13 cellular contexts compared by ENCODE assay signal in genomic region chr9:87405677-87406544, GRCh38.
DNase-seq lines count a peak whose midpoint lies in the region; ATAC-seq and TF ChIP-seq lines count a peak whose summit lies in the region.
"Had no signal": no experiment of that assay in that cellular context is flagged by ENCODE, and none has a peak within 500 bp of the region (broad histone marks: within the 10 kb centered on the region; RNA-seq: fewer than 3 reads in every experiment).

No MANE protein-coding gene starts in this region.

- H3K9me3 ChIP-seq in right cardiac atrium (ENCODE audit: control insufficient read depth, low read length) (no peaks in the 10 kb centered on the region), left ventricle myocardium inferior (replicated peaks) (no peaks in the 10 kb centered on the region), uterus (no peaks in the 10 kb centered on the region), testis (no peaks in the 10 kb centered on the region)
- H3K9me3 ChIP-seq in CD8-positive, alpha-beta T cell (ENCODE audit: low read length), result no peaks in the 10 kb centered on the region
- H3K9me3 ChIP-seq: neutrophil had no signal

- WGBS in right cardiac atrium, result 59% methylated on average over 3 of the region's 3 CpGs
- WGBS in testis, 2 donors, result 70 to 76% methylated on average over 3 of the region's 3 CpGs

- H3K36me3 Mint-ChIP-seq in CD8-positive, alpha-beta T cell, result no peaks in the 10 kb centered on the region
- H3K36me3 Mint-ChIP-seq: activated naive CD8-positive, alpha-beta T cell treated with anti-CD3 and anti-CD28 coated beads for 36 hours had no signal

- H3K27me3 ChIP-seq in right cardiac atrium (ENCODE audit: control insufficient read depth, insufficient read depth) (no peaks in the 10 kb centered on the region), left ventricle myocardium inferior (ENCODE audit: low read depth) (peaks cover 36% of the 10 kb centered on the region), uterus (no peaks in the 10 kb centered on the region), testis (no peaks in the 10 kb centered on the region)
- H3K27me3 ChIP-seq in CD8-positive, alpha-beta T cell (ENCODE audit: insufficient read depth, low read length), result no peaks in the 10 kb centered on the region
- H3K27me3 ChIP-seq: neutrophil had no signal

- TF ChIP-seq POLR2A in uterus (IDR thresholded peaks at IDR 0.05) (no peak), testis (IDR thresholded peaks at IDR 0.05) (no peak)

- no peak overlapping the region for H3K27ac Mint-ChIP-seq in CD8-positive, alpha-beta T cell
- H3K27ac Mint-ChIP-seq: activated naive CD8-positive, alpha-beta T cell treated with anti-CD3 and anti-CD28 coated beads for 36 hours had no signal

- H3K27me3 Mint-ChIP-seq in CD8-positive, alpha-beta T cell (ENCODE audit: low read depth), result peaks cover 2% of the 10 kb centered on the region

- H3K9me3 Mint-ChIP-seq in CD8-positive, alpha-beta T cell, result no peaks in the 10 kb centered on the region
- H3K9me3 Mint-ChIP-seq: activated naive CD8-positive, alpha-beta T cell treated with anti-CD3 and anti-CD28 coated beads for 36 hours had no signal

- no peak overlapping the region for H3K4me3 ChIP-seq in right cardiac atrium (ENCODE audit: low read length)
- no peak overlapping the region for H3K4me3 ChIP-seq in left ventricle myocardium inferior
- no peak overlapping the region for H3K4me3 ChIP-seq in astrocyte of the spinal cord (ENCODE audit: low read depth, low read length)
- H3K4me3 ChIP-seq in uterus, result no peak overlapping the region
- no peak overlapping the region for H3K4me3 ChIP-seq in testis
- H3K4me3 ChIP-seq in CD8-positive, alpha-beta T cell (ENCODE audit: low read depth, low read length), result no peak overlapping the region

- intact Hi-C loops in right cardiac atrium (cut with DNase I) (no loop called here), left ventricle myocardium inferior (cut with micrococcal nuclease) (no loop called here), uterus (cut with DNase I; ENCODE audit: low total_unique reads) (no loop called here), testis (cut with DNase I; ENCODE audit: low total_unique reads) (no loop called here)
- intact Hi-C loops in CD8-positive, alpha-beta T cell (cut with DNase I, micrococcal nuclease), result no loop called here

- no peak overlapping the region for H3K4me3 Mint-ChIP-seq in CD8-positive, alpha-beta T cell
- H3K4me3 Mint-ChIP-seq: activated naive CD8-positive, alpha-beta T cell treated with anti-CD3 and anti-CD28 coated beads for 36 hours had no signal

- peak; percentile 41 to 61 for ATAC-seq in right cardiac atrium
- ATAC-seq in CD8-positive, alpha-beta T cell, result no peak

- H3K27ac ChIP-seq in right cardiac atrium (ENCODE audit: low read length) (no peak overlapping the region), left ventricle myocardium inferior (replicated peaks) (no peak overlapping the region), uterus (no peak overlapping the region), testis (no peak overlapping the region)
- no peak overlapping the region for H3K27ac ChIP-seq in CD8-positive, alpha-beta T cell (ENCODE audit: low read depth, low read length)
- H3K27ac ChIP-seq: C4-2B, neutrophil had no signal

- H3K36me3 ChIP-seq in left ventricle myocardium inferior, result no peaks in the 10 kb centered on the region
- no peaks in the 10 kb centered on the region for H3K36me3 ChIP-seq in uterus
- H3K36me3 ChIP-seq in testis (ENCODE audit: low read depth, missing control alignments), result no peaks in the 10 kb centered on the region
- H3K36me3 ChIP-seq in CD8-positive, alpha-beta T cell (ENCODE audit: insufficient read depth, low read length), result no peaks in the 10 kb centered on the region
- H3K36me3 ChIP-seq: neutrophil had no signal

- POLR2A ChIA-PET in CD8-positive, alpha-beta T cell (lab: Charles Lee), result no interaction called here

- in situ Hi-C loops in astrocyte of the spinal cord (cut with HindIII; ENCODE audit: low sequenced_read_pairs), result no loop called here

- DNase-seq in right cardiac atrium (peak in 2 of 3 donors; percentile 50 to 70), left ventricle myocardium inferior (no peak), astrocyte of the spinal cord (ENCODE audit: low read depth, low spot score) (peak; percentile 25), left kidney (ENCODE audit: low read depth, low spot score) (peak; percentile 51), uterus (peak; percentile 31 to 70), testis (no peak), activated T-cell treated with anti-CD3 and anti-CD28 coated beads for 4 hours (no peak)
- no peak for DNase-seq in CD8-positive, alpha-beta T cell
- DNase-seq: activated naive CD8-positive, alpha-beta T cell treated with anti-CD3 and anti-CD28 coated beads for 36 hours; effector memory CD4-positive, alpha-beta T cell; stimulated activated CD4-positive, alpha-beta T cell treated with anti-CD3 and anti-CD28 coated beads, Interleukin-2, amount 100 ng/mL, for 48 hours had no signal

- CTCF ChIA-PET in CD8-positive, alpha-beta T cell (lab: Charles Lee), result no interaction called here

- H3K4me1 Mint-ChIP-seq in CD8-positive, alpha-beta T cell (ENCODE audit: low read depth), result no peaks in the 10 kb centered on the region
- H3K4me1 Mint-ChIP-seq: activated naive CD8-positive, alpha-beta T cell treated with anti-CD3 and anti-CD28 coated beads for 36 hours had no signal

- H3K4me1 ChIP-seq in right cardiac atrium (ENCODE audit: control insufficient read depth, insufficient read depth, low read length) (no peaks in the 10 kb centered on the region), left ventricle myocardium inferior (no peaks in the 10 kb centered on the region), uterus (no peaks in the 10 kb centered on the region), testis (no peaks in the 10 kb centered on the region)
- no peaks in the 10 kb centered on the region for H3K4me1 ChIP-seq in CD8-positive, alpha-beta T cell (ENCODE audit: insufficient read depth, low read length)

- TF ChIP-seq CTCF in left ventricle myocardium inferior (IDR thresholded peaks at IDR 0.05; ENCODE audit: borderline replicate concordance) (no peak), astrocyte of the spinal cord (IDR thresholded peaks at IDR 0.05; ENCODE audit: low read depth, low read length) (no peak), uterus (IDR thresholded peaks at IDR 0.05) (no peak), testis (IDR thresholded peaks at IDR 0.05) (no peak)
- TF ChIP-seq CTCF in CD8-positive, alpha-beta T cell (IDR thresholded peaks at IDR 0.05), result no peak

Comparison
In these comparisons a context has a peak if more than half of its experiments do, and no peak if none do; other contexts are left out.
1. DNase-seq: peak in right cardiac atrium (2 of 3), astrocyte of the spinal cord (single experiment), left kidney (single experiment) and uterus (2 of 2); none in left ventricle myocardium inferior (single experiment), testis (single experiment), activated T-cell treated with anti-CD3 and anti-CD28 coated beads for 4 hours (single experiment) and CD8-positive, alpha-beta T cell (0 of 7).